Comparison of ENCODE assay signal across 9 cellular contexts in the genomic region with DNA sequence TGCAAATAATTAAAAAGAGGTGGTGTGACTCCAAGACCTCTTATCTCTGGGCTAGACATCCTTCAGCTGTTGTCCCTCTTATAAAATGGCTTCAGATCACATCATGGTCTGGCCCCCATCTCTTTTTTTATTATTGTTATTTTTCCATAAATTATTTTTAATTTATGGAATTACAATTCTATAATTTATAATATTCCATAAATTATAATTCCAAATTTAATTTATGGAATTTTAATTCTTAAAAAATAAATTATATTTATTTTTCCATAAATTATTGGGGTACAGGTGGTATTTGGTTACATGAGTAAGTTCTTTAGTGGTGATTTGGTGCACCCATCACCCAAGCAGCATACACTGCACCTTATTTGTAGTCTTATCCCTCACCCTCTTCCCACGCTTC.
"Had no signal": no experiment of that assay in that cellular context is flagged by ENCODE, and none has a peak within 500 bp of the region (broad histone marks: within the 10 kb centered on the region; RNA-seq: fewer than 3 reads in every experiment).

No MANE protein-coding gene starts in this region.

- H3K9me3 Mint-ChIP-seq: HFFc6, IgD-negative memory B cell had no signal

- H3K27ac Mint-ChIP-seq: HFFc6, IgD-negative memory B cell had no signal

- H3K36me3 ChIP-seq: HAP-1 had no signal

- H3K36me3 Mint-ChIP-seq: IgD-negative memory B cell had no signal

- H3K9me3 ChIP-seq: HAP-1 had no signal

- H3K4me3 ChIP-seq: GM23248, HAP-1 had no signal

- H3K4me1 Mint-ChIP-seq: IgD-negative memory B cell had no signal

- H3K9ac ChIP-seq: GM23248 had no signal

- FAIRE-seq: HepG2 had no signal

- DNase-seq: GM23248, GOT3, H7, HFFc6 had no signal

- ATAC-seq: HCT116, HepG2 had no signal

- H3K4me1 ChIP-seq: HAP-1 had no signal

- H3K27ac ChIP-seq: GM23248, HL-60 had no signal

- H3K4me3 Mint-ChIP-seq: HFFc6, IgD-negative memory B cell had no signal
